10 cellular contexts compared by ENCODE assay signal in genomic region chr10:69321865-69322264, GRCh38. TPM values are rescaled to one million over a fixed set of nuclear protein-coding genes. Genes with fewer than 3 reads are reported as not detected.
DNase-seq lines count a peak whose midpoint lies in the region; ATAC-seq, FAIRE-seq and TF ChIP-seq lines count a peak whose summit lies in the region.
"Had no signal": no experiment of that assay in that cellular context is flagged by ENCODE, and none has a peak within 500 bp of the region (broad histone marks: within the 10 kb centered on the region; RNA-seq: fewer than 3 reads in every experiment).

No MANE protein-coding gene starts in this region.

- peaks cover 58% of the 10 kb centered on the region for H3K4me1 Mint-ChIP-seq in CD8-positive, alpha-beta T cell (ENCODE audit: low read depth)
- H3K4me1 Mint-ChIP-seq in nephron = peaks cover 25% of the 10 kb centered on the region

- H3K27me3 ChIP-seq in CD8-positive, alpha-beta T cell (ENCODE audit: insufficient read depth, low read length) = no peaks in the 10 kb centered on the region

- H3K4me1 ChIP-seq in CD8-positive, alpha-beta T cell (ENCODE audit: insufficient read depth, low read length) = peaks cover 37% of the 10 kb centered on the region

- POLR2A ChIA-PET in CD8-positive, alpha-beta T cell (lab: Charles Lee) = interaction anchor here (1.2 kb wide), 1 partner anchor 21 kb away, joined by 3 read pairs; no protein-coding TSS in a partner anchor

- peak overlapping the region; percentile 94 for H3K27ac Mint-ChIP-seq in CD8-positive, alpha-beta T cell
- H3K27ac Mint-ChIP-seq in nephron = peak overlapping the region in 1 of 3 experiments; percentile 24

- no peak for FAIRE-seq in GM19239 (lab: Jason Lieb, UNC)
- FAIRE-seq: GM12891 had no signal

- DNase-seq in CD8-positive, alpha-beta T cell = no peak
- DNase-seq in NCI-H446 treated with DMSO at 0.1 percent for 48 hours (lab: John Stamatoyannopoulos, UW) (peak; percentile 54), choroid plexus epithelial cell (ENCODE audit: low read depth) (peak; percentile 57), GM19239 (ENCODE audit: insufficient read length, low spot score) (no peak)
- DNase-seq: activated CD4-positive, alpha-beta T cell treated with anti-CD3 and anti-CD28 coated beads, Interleukin-2, amount 10 ng/mL, durations not matched to agents 7 days and 5 days; NCI-H524 treated with DMSO at 0.1 percent for 48 hours had no signal

- H3K27me3 Mint-ChIP-seq in CD8-positive, alpha-beta T cell (ENCODE audit: low read depth) = no peaks in the 10 kb centered on the region
- H3K27me3 Mint-ChIP-seq in nephron (ENCODE audit: low read depth) = no peaks in the 10 kb centered on the region
- H3K27me3 Mint-ChIP-seq: activated CD4-positive, alpha-beta T cell treated with anti-CD3 and anti-CD28 coated beads, Interleukin-2, amount 10 ng/mL, durations not matched to agents 7 days and 5 days had no signal

- intact Hi-C loops in CD8-positive, alpha-beta T cell (cut with DNase I, micrococcal nuclease) = no loop called here

- no peak overlapping the region for H3K4me3 Mint-ChIP-seq in CD8-positive, alpha-beta T cell
- H3K4me3 Mint-ChIP-seq in nephron = peak overlapping the region; percentile 54 to 97 (median 96)

- CTCF ChIA-PET in CD8-positive, alpha-beta T cell (lab: Charles Lee) = interaction anchor here (1.1 kb wide), 1 partner anchor 71 kb away, joined by 3 read pairs; no protein-coding TSS in a partner anchor

- no peaks in the 10 kb centered on the region for H3K9me3 Mint-ChIP-seq in CD8-positive, alpha-beta T cell
- no peaks in the 10 kb centered on the region for H3K9me3 Mint-ChIP-seq in nephron
- H3K9me3 Mint-ChIP-seq: activated CD4-positive, alpha-beta T cell treated with anti-CD3 and anti-CD28 coated beads, Interleukin-2, amount 10 ng/mL, durations not matched to agents 7 days and 5 days had no signal

- TF ChIP-seq CTCF in CD8-positive, alpha-beta T cell (IDR thresholded peaks at IDR 0.05) = no peak
- TF ChIP-seq CTCF in choroid plexus epithelial cell (conservative IDR thresholded peaks at IDR 0.05; ENCODE audit: low read depth, low read length) = no peak
- no peak for TF ChIP-seq CTCF in nephron (IDR thresholded peaks at IDR 0.05; ENCODE audit: unreplicated experiment in 3 of 3)

- no peak overlapping the region for H3K4me3 ChIP-seq in CD8-positive, alpha-beta T cell (ENCODE audit: low read depth, low read length)
- H3K4me3 ChIP-seq in choroid plexus epithelial cell (ENCODE audit: low read depth, low read length) = no peak overlapping the region

- H3K9me3 ChIP-seq in CD8-positive, alpha-beta T cell (ENCODE audit: low read length) = no peaks in the 10 kb centered on the region

- peaks cover 3% of the 10 kb centered on the region for H3K36me3 Mint-ChIP-seq in CD8-positive, alpha-beta T cell
- H3K36me3 Mint-ChIP-seq in nephron (ENCODE audit: low read depth) = no peaks in the 10 kb centered on the region

- H3K36me3 ChIP-seq in CD8-positive, alpha-beta T cell (ENCODE audit: insufficient read depth, low read length) = no peaks in the 10 kb centered on the region

- H3K27ac ChIP-seq in CD8-positive, alpha-beta T cell (ENCODE audit: low read depth, low read length) = no peak overlapping the region

- ATAC-seq in CD8-positive, alpha-beta T cell = no peak
- ATAC-seq in GM18907 (IDR thresholded peaks at IDR 0.05; ENCODE audit: unreplicated experiment) (no peak), GM18858 (IDR thresholded peaks at IDR 0.05; ENCODE audit: unreplicated experiment) (no peak)

RNA-seq across cellular contexts. Expression of gene HK1, which starts 43.6 kb away (rescaled TPM):
- 10 to 100 TPM; 37.0 to 40.0 TPM for total RNA-seq in CD8-positive, alpha-beta T cell

Comparison
In these comparisons a context has a peak if more than half of its experiments do, and no peak if none do; other contexts are left out.
1. DNase-seq: peak in NCI-H446 treated with DMSO at 0.1 percent for 48 hours (single experiment) and choroid plexus epithelial cell (single experiment); none in CD8-positive, alpha-beta T cell (0 of 7) and GM19239 (single experiment).